ENCODE assay signal across 1 cellular context in genomic region chr3:112794622-112795172, GRCh38.
TF ChIP-seq lines count a peak whose summit lies in the region.

No MANE protein-coding gene starts in this region.

TF ChIP-seq in K562, 482 proteins besides CTCF, POLR2A, EP300 and RAD21 (continued from another document and continues in another):
- TF ChIP-seq ZNF280B (CRISPR knock-in tag; IDR thresholded peaks at IDR 0.05): no peak
- no peak for TF ChIP-seq PHTF2 (CRISPR knock-in tag; IDR thresholded peaks at IDR 0.05)
- no peak for TF ChIP-seq NFATC3 (IDR thresholded peaks at IDR 0.05)
- no peak for TF ChIP-seq HSF4 (CRISPR knock-in tag; IDR thresholded peaks at IDR 0.05; ENCODE audit: borderline replicate concordance)
- TF ChIP-seq ZKSCAN8 (CRISPR knock-in tag; IDR thresholded peaks at IDR 0.05): no peak
- no peak for TF ChIP-seq SMAD3 (CRISPR knock-in tag; conservative IDR thresholded peaks at IDR 0.05)
- TF ChIP-seq ETV6 (IDR thresholded peaks at IDR 0.05; ENCODE audit: borderline replicate concordance in 1 of 2, low read depth in 2 of 2, low read length in 1 of 2): peak in 1 of 2 experiments; percentile 27; a peak in 1 of 4 replicates
- TF ChIP-seq ETV6 (CRISPR knock-in tag; IDR thresholded peaks at IDR 0.05; ENCODE audit: borderline replicate concordance): no peak
- TF ChIP-seq ZNF785 (CRISPR knock-in tag; IDR thresholded peaks at IDR 0.05): no peak
- TF ChIP-seq ZNF280A (IDR thresholded peaks at IDR 0.05; ENCODE audit: low read depth, partially characterized antibody): no peak
- no peak for TF ChIP-seq EZH2 (IDR thresholded peaks at IDR 0.05; ENCODE audit: borderline replicate concordance, low read depth, low read length)
- TF ChIP-seq KDM2B (CRISPR knock-in tag; IDR thresholded peaks at IDR 0.05): no peak
- TF ChIP-seq HDAC6 (IDR thresholded peaks at IDR 0.05; ENCODE audit: low read depth, low read length): no peak
- no peak for TF ChIP-seq STAT5B (CRISPR knock-in tag; IDR thresholded peaks at IDR 0.05)
- TF ChIP-seq PCBP2 (IDR thresholded peaks at IDR 0.05; ENCODE audit: low read depth, low read length, poor library complexity, severe bottlenecking): no peak
- TF ChIP-seq CLOCK (CRISPR knock-in tag; IDR thresholded peaks at IDR 0.05; ENCODE audit: borderline replicate concordance): no peak
- no peak for TF ChIP-seq ZNF551 (CRISPR knock-in tag; IDR thresholded peaks at IDR 0.05)
- TF ChIP-seq DMBX1 (CRISPR knock-in tag; IDR thresholded peaks at IDR 0.05; ENCODE audit: borderline replicate concordance): no peak
- no peak for TF ChIP-seq TRIM28 (IDR thresholded peaks at IDR 0.05)
- TF ChIP-seq ZFP36 (IDR thresholded peaks at IDR 0.05; ENCODE audit: low read depth, low read length, partially characterized antibody): no peak
- no peak for TF ChIP-seq ID3 (CRISPR knock-in tag; IDR thresholded peaks at IDR 0.05)
- TF ChIP-seq ID3 (tag; IDR thresholded peaks at IDR 0.05): no peak
- no peak for TF ChIP-seq NR0B1 (IDR thresholded peaks at IDR 0.05; ENCODE audit: partially characterized antibody)
- TF ChIP-seq HNRNPL (IDR thresholded peaks at IDR 0.05; ENCODE audit: low read depth, low read length): no peak
- TF ChIP-seq TFAP4 (CRISPR knock-in tag; IDR thresholded peaks at IDR 0.05; ENCODE audit: borderline replicate concordance): no peak
- no peak for TF ChIP-seq ETS1 (conservative IDR thresholded peaks at IDR 0.05; ENCODE audit: control insufficient read depth, low read depth, low read length)
- TF ChIP-seq EWSR1 (IDR thresholded peaks at IDR 0.05; ENCODE audit: borderline replicate concordance, low read depth, partially characterized antibody): no peak
- TF ChIP-seq RFX1 (IDR thresholded peaks at IDR 0.05): peak; percentile 34
- no peak for TF ChIP-seq CREB3 (tag; conservative IDR thresholded peaks at IDR 0.05; ENCODE audit: low read depth)
- TF ChIP-seq MAFF (IDR thresholded peaks at IDR 0.05; ENCODE audit: low read length): peak; percentile 1; the same call in 1 of the 2 replicates
- peak; percentile 55 for TF ChIP-seq TCF3 (CRISPR knock-in tag; IDR thresholded peaks at IDR 0.05)
- TF ChIP-seq ZFX (CRISPR knock-in tag; IDR thresholded peaks at IDR 0.05): peak; percentile 35; the same call in 1 of the 2 replicates
- TF ChIP-seq TAF7 (tag; IDR thresholded peaks at IDR 0.05): no peak
- no peak for TF ChIP-seq MEF2D (tag; conservative IDR thresholded peaks at IDR 0.05; ENCODE audit: low read depth)
- TF ChIP-seq CHD1 (IDR thresholded peaks at IDR 0.05; ENCODE audit: low read length): no peak
- no peak for TF ChIP-seq PTBP1 (IDR thresholded peaks at IDR 0.05; ENCODE audit: low read depth, low read length)
- no peak for TF ChIP-seq SMARCA5 (IDR thresholded peaks at IDR 0.05)
- no peak for TF ChIP-seq PHB2 (IDR thresholded peaks at IDR 0.05; ENCODE audit: low read depth)
- TF ChIP-seq FOXJ2 (tag; IDR thresholded peaks at IDR 0.05): 0 out of 2 replicates have a peak, but pooled peaks have one; percentile 37
- TF ChIP-seq LCOR (CRISPR knock-in tag; IDR thresholded peaks at IDR 0.05): no peak
- no peak for TF ChIP-seq THRAP3 (IDR thresholded peaks at IDR 0.05; ENCODE audit: borderline replicate concordance)
- no peak for TF ChIP-seq XRCC4 (IDR thresholded peaks at IDR 0.05; ENCODE audit: extremely low read depth, insufficient read depth, insufficient read length)
- no peak for TF ChIP-seq MYC (IDR thresholded peaks at IDR 0.05; ENCODE audit: low read depth, low read length)
- TF ChIP-seq MYC (CRISPR knock-in tag; IDR thresholded peaks at IDR 0.05; ENCODE audit: borderline replicate concordance, low read depth): no peak
- TF ChIP-seq NELFE (IDR thresholded peaks at IDR 0.05; ENCODE audit: insufficient read depth, insufficient read length): no peak
- TF ChIP-seq CC2D1A (IDR thresholded peaks at IDR 0.05): no peak
- no peak for TF ChIP-seq THRA (IDR thresholded peaks at IDR 0.05)
- TF ChIP-seq NR4A1 (CRISPR knock-in tag; IDR thresholded peaks at IDR 0.05): no peak
- no peak for TF ChIP-seq NR4A1 (tag; IDR thresholded peaks at IDR 0.05)
- no peak for TF ChIP-seq MTF1 (CRISPR knock-in tag; IDR thresholded peaks at IDR 0.05; ENCODE audit: borderline replicate concordance)
- peak in 1 of 2 experiments; percentile 45; a peak in 1 of 4 replicates for TF ChIP-seq FOXA3 (CRISPR knock-in tag; conservative IDR thresholded peaks at IDR 0.05 in 1 of 2, IDR thresholded peaks at IDR 0.05 in 1 of 2)
- no peak for TF ChIP-seq NR2C1 (IDR thresholded peaks at IDR 0.05)
- peak; percentile 66; the same call in 1 of the 2 replicates for TF ChIP-seq NR2C1 (tag; IDR thresholded peaks at IDR 0.05)
- TF ChIP-seq BMI1 (IDR thresholded peaks at IDR 0.05; ENCODE audit: low read length): no peak
- TF ChIP-seq MXD1 (CRISPR knock-in tag; IDR thresholded peaks at IDR 0.05; ENCODE audit: borderline replicate concordance, poor library complexity, severe bottlenecking): no peak
- no peak for TF ChIP-seq ZNF263 (CRISPR knock-in tag; IDR thresholded peaks at IDR 0.05; ENCODE audit: borderline replicate concordance)
- no peak for TF ChIP-seq SP2 (IDR thresholded peaks at IDR 0.05; ENCODE audit: extremely low read depth, low read depth, low read length, poor library complexity, severe bottlenecking)
- TF ChIP-seq ATF6 (CRISPR knock-in tag; IDR thresholded peaks at IDR 0.05): no peak
- TF ChIP-seq KLF1 (tag; IDR thresholded peaks at IDR 0.05): no peak
- TF ChIP-seq FOXP1 (CRISPR knock-in tag; IDR thresholded peaks at IDR 0.05): no peak
- TF ChIP-seq KAT2B (IDR thresholded peaks at IDR 0.05; ENCODE audit: low read depth, low read length): no peak
- TF ChIP-seq ZNF436 (CRISPR knock-in tag; IDR thresholded peaks at IDR 0.05): no peak
- TF ChIP-seq ATF7 (IDR thresholded peaks at IDR 0.05): peak; percentile 47; the same call in 1 of the 2 replicates
- TF ChIP-seq OTX1 (CRISPR knock-in tag; IDR thresholded peaks at IDR 0.05): no peak
- no peak for TF ChIP-seq PYGO2 (tag; IDR thresholded peaks at IDR 0.05)
- TF ChIP-seq EGR1 (conservative IDR thresholded peaks at IDR 0.05): no peak
